ENCODE assay signal across 12 cellular contexts in the genomic region with DNA sequence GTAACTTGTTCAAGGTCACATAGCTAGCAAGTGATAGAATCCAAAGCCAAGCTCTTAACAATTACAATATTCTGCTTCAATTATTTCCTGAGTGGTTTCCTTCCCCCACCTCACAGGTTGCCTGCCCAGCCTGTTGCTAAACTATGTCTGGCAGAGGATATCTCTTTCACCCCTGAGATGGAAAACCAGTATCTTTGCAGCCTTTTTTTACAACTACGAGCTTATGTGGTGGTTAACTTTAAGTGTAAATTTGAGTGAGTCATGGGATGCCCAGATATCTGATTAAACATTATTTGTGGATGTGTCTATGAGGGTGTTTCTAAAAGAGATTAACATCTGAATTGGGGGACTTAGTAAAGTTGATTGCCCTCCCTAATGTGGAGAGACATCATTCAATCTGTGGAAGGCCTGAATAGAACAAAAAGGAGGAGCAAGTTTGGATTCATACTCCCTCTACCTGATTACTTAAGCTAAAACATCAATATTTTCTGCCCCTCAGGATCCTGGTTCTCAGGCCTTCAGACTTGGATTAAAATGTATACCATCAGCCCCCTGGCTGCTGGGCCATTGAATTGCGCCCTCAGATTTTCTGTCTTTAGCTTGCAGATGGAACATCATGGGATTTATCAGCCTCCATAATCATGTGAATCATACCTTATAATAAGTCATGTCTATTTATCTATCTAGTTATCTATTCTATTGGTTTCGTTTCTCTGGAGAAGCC.
DNase-seq lines count a peak whose midpoint lies in the region; ATAC-seq, FAIRE-seq and TF ChIP-seq lines count a peak whose summit lies in the region.
"Had no signal": no experiment of that assay in that cellular context is flagged by ENCODE, and none has a peak within 500 bp of the region (broad histone marks: within the 10 kb centered on the region; RNA-seq: fewer than 3 reads in every experiment).

No MANE protein-coding gene starts in this region.

- no peak for FAIRE-seq in urothelium cell line (lab: Jason Lieb, UNC)

- POLR2A ChIA-PET in PC-3 (lab: Charles Lee; ENCODE audit: unreplicated experiment) = interaction anchor here (0.9 kb wide), 1 partner anchor 971 kb away, joined by 5 read pairs; no protein-coding TSS in a partner anchor

- peak overlapping the region; percentile 23 for H3K4me2 ChIP-seq in PC-3 (ENCODE audit: low read length)
- H3K4me2 ChIP-seq: BLaER1 had no signal

- no peaks in the 10 kb centered on the region for H3K79me2 ChIP-seq in PC-3 (ENCODE audit: low read length)

- no peaks in the 10 kb centered on the region for H3K27me3 ChIP-seq in PC-3 (ENCODE audit: low read length)
- H3K27me3 ChIP-seq: BLaER1 had no signal

- no peaks in the 10 kb centered on the region for H3F3A ChIP-seq in PC-3 (ENCODE audit: low read length, unreplicated experiment)

- intact Hi-C loops in PC-3 (cut with micrococcal nuclease) = loop anchor here (1.0 to 10.0 kb wide), 7 partner anchors 100 to 1323 kb away; no protein-coding TSS in a partner anchor
- intact Hi-C loops in Right ventricle myocardium inferior (cut with DNase I) = no loop called here

- CTCF ChIA-PET in PC-3 (lab: Charles Lee) = interaction anchor here (0.6 to 1.8 kb wide), 7 partner anchors 63 to 1321 kb away, joined by 3 to 23 read pairs (median 5); no protein-coding TSS in a partner anchor

- no peaks in the 10 kb centered on the region for H3K9me3 ChIP-seq in PC-3 (ENCODE audit: low read length)
- H3K9me3 ChIP-seq: BLaER1 had no signal

- no peaks in the 10 kb centered on the region for H4K20me1 ChIP-seq in PC-3 (ENCODE audit: low read length)
- H4K20me1 ChIP-seq: BLaER1 had no signal

- TF ChIP-seq CTCF in PC-3 (conservative IDR thresholded peaks at IDR 0.05; ENCODE audit: low read depth, low read length) = peak; percentile 79

- no peak overlapping the region for H3K9ac ChIP-seq in PC-3 (ENCODE audit: low read length)
- H3K9ac ChIP-seq: BLaER1 had no signal

- no TSS peak for BruUV-seq in PC-3 (replicated peaks; lab: Mats Ljungman, UMichigan)

- no peak overlapping the region for H3K4me3 ChIP-seq in PC-3 (ENCODE audit: low read length)
- H3K4me3 ChIP-seq: BLaER1 had no signal

- no peaks in the 10 kb centered on the region for H3K36me3 ChIP-seq in PC-3 (ENCODE audit: low read depth, low read length)
- H3K36me3 ChIP-seq: BLaER1 had no signal

- H2AFZ ChIP-seq in PC-3 (ENCODE audit: low read length) = 0 out of 2 replicates have a peak overlapping the region, but pooled peaks have one; percentile 12

- peak overlapping the region; percentile 70 for H3K27ac ChIP-seq in PC-3 (ENCODE audit: low read length)
- H3K27ac ChIP-seq: BLaER1 had no signal

- peaks cover 34% of the 10 kb centered on the region for H3K4me1 ChIP-seq in PC-3 (ENCODE audit: insufficient read depth, low read length)
- H3K4me1 ChIP-seq: BLaER1 had no signal

- ATAC-seq in PC-3 (peak; percentile 52), Right ventricle myocardium inferior (no peak)
- ATAC-seq: T-cell had no signal

- DNase-seq in NCI-H82 (lab: John Stamatoyannopoulos, UW) (peak; percentile 48), NCI-H82 treated with DMSO at 0.1 percent for 48 hours (lab: John Stamatoyannopoulos, UW; ENCODE audit: unreplicated experiment) (no peak), PC-3 (peak; percentile 73), fibroblast of peridontal ligament (ENCODE audit: extremely low read depth) (peak; percentile 48), urothelium cell line (ENCODE audit: low spot score) (peak; percentile 16), Right ventricle myocardium inferior (ENCODE audit: missing footprints) (no peak), HUDEP-2 (lab: John Stamatoyannopoulos, UW; ENCODE audit: unreplicated experiment in 76 of 76) (no peak)
- DNase-seq in stimulated activated naive CD4-positive, alpha-beta T cell treated with Interleukin-2 at 50 U/mL for 16 hours (lab: John Stamatoyannopoulos, UW) = no peak
- DNase-seq: erythroblast, NCI-H1048, T-cell had no signal

- no peaks in the 10 kb centered on the region for H3K9me2 ChIP-seq in PC-3 (replicated peaks; ENCODE audit: low read length)

Comparison
In these comparisons a context has a peak if more than half of its experiments do, and no peak if none do; other contexts are left out.
1. DNase-seq: peak in NCI-H82 (single experiment), PC-3 (single experiment), fibroblast of peridontal ligament (single experiment) and urothelium cell line (single experiment); none in NCI-H82 treated with DMSO at 0.1 percent for 48 hours (single experiment), Right ventricle myocardium inferior (single experiment), HUDEP-2 (0 of 76) and stimulated activated naive CD4-positive, alpha-beta T cell treated with Interleukin-2 at 50 U/mL for 16 hours (single experiment).